Comparison of ENCODE assay signal across 8 cellular contexts in the genomic region with DNA sequence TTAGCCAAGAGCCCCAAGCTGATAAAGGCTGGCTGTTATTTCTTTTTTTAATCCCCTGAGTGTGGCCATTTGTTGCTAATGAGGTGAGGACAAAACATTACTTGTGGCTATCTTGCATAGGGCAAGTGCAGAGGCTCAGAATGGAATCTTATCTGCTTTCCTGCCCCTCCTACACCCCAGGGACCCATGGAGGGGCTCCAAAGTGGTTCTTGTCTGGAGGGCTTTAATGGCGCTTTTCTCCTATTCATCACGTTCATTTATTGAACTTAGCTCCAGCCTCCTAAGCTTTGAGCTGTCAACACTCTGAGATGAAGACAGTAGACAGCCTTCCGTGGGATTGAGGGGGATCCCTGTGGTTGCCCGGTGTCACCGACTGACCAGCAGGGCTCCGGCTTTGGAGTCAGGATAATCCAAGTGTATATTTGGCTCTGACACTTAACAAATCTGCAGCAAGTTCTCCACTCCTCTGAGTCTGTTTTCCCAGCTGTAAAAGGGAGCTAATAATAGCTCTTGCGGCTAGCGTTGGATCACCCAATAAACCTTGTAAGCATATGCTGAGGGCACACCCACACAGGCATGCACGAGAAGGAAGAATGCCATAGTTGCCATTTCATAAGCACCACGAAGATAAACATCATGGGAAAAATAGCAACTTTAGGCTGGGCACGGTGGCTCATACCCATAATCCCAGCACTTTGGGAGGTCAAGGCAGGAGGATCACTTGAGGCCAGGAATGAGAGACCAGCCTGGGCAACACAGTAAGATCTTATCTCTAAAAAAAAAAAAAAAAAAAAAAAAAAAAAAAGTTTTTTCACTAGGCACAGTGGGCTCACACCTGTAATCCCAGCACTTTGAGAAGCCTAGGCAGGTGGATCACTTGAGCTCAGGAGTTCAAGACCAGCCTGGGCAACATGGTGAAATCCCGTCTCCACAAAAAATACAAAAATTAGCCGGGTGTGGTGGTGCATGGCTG. TPM values are rescaled to one million over a fixed set of nuclear protein-coding genes. Genes with fewer than 3 reads are reported as not detected.
A peak's percentile ranks its signal among the peaks of the same experiment; 100 is the strongest.
DNase-seq lines count a peak whose midpoint lies in the region; ATAC-seq and TF ChIP-seq lines count a peak whose summit lies in the region.

No MANE protein-coding gene starts in this region.

- ATAC-seq in PC-3 (peak; percentile 100), GM21528 (IDR thresholded peaks at IDR 0.05; ENCODE audit: low FRiP score, unreplicated experiment) (no peak)

- peaks cover 5% of the 10 kb centered on the region for H3K4me1 ChIP-seq in HAP-1
- peaks cover 13% of the 10 kb centered on the region for H3K4me1 ChIP-seq in PC-3 (ENCODE audit: insufficient read depth, low read length)
- H3K4me1 ChIP-seq in skeletal muscle satellite cell (ENCODE audit: control insufficient read depth, insufficient read depth, low read length): peaks cover 8% of the 10 kb centered on the region

- no TSS peak for BruUV-seq in PC-3 (replicated peaks; lab: Mats Ljungman, UMichigan)

- peak overlapping the region; percentile 59 for H3K27ac ChIP-seq in PC-3 (ENCODE audit: low read length)

- H3K4me2 ChIP-seq in PC-3 (ENCODE audit: low read length): peak overlapping the region; percentile 73
- H3K4me2 ChIP-seq in skeletal muscle satellite cell (ENCODE audit: low read length): peak overlapping the region; percentile 50

- intact Hi-C loops in PC-3 (cut with micrococcal nuclease): no loop called here

- 0 out of 2 replicates have a peak overlapping the region, but pooled peaks have one; percentile 12 for H3K9ac ChIP-seq in PC-3 (ENCODE audit: low read length)
- peak overlapping the region; percentile 47 for H3K9ac ChIP-seq in skeletal muscle satellite cell (ENCODE audit: low read depth, low read length)

- H3K79me2 ChIP-seq in PC-3 (ENCODE audit: low read length): no peaks in the 10 kb centered on the region

- peak; percentile 40 to 45 for DNase-seq in HAP-1 (ENCODE audit: low spot score in 2 of 2)
- DNase-seq in PC-3: peak; percentile 82
- peak; percentile 97 for DNase-seq in fibroblast of villous mesenchyme (ENCODE audit: low read depth)
- DNase-seq in ecto neural progenitor cell (ENCODE audit: low spot score): no peak
- DNase-seq in NCI-H748 (lab: John Stamatoyannopoulos, UW; ENCODE audit: unreplicated experiment): no peak
- DNase-seq in NCI-H1105 treated with DMSO at 0.1 percent for 48 hours (lab: John Stamatoyannopoulos, UW): no peak

- H3K9me3 ChIP-seq in HAP-1 (peaks cover 9% of the 10 kb centered on the region), PC-3 (ENCODE audit: low read length) (no peaks in the 10 kb centered on the region), skeletal muscle satellite cell (replicated peaks; ENCODE audit: low read length) (peaks cover 12% of the 10 kb centered on the region)

- no peak overlapping the region for H2AFZ ChIP-seq in PC-3 (ENCODE audit: low read length)

- H4K20me1 ChIP-seq in PC-3 (ENCODE audit: low read length): no peaks in the 10 kb centered on the region

- TF ChIP-seq CTCF in PC-3 (conservative IDR thresholded peaks at IDR 0.05; ENCODE audit: low read depth, low read length) (no peak), fibroblast of villous mesenchyme (IDR thresholded peaks at IDR 0.05; ENCODE audit: insufficient read depth, low read depth, low read length) (peak; percentile 5)

- POLR2A ChIA-PET in PC-3 (lab: Charles Lee; ENCODE audit: unreplicated experiment): interaction anchor here (0.5 kb wide), 1 partner anchor 170 kb away, joined by 3 read pairs; the partner anchor contains the start of gene MARF1

- no peaks in the 10 kb centered on the region for H3F3A ChIP-seq in PC-3 (ENCODE audit: low read length, unreplicated experiment)

- no peaks in the 10 kb centered on the region for H3K9me2 ChIP-seq in PC-3 (replicated peaks; ENCODE audit: low read length)

- H3K27me3 ChIP-seq in HAP-1 (ENCODE audit: low read depth): no peaks in the 10 kb centered on the region
- H3K27me3 ChIP-seq in PC-3 (ENCODE audit: low read length): peaks cover 6% of the 10 kb centered on the region; the same call in 1 of the 2 replicates
- peaks cover 67% of the 10 kb centered on the region for H3K27me3 ChIP-seq in skeletal muscle satellite cell (ENCODE audit: control insufficient read depth, insufficient read depth, low read length)

- H3K4me3 ChIP-seq in HAP-1 (no peak overlapping the region), PC-3 (ENCODE audit: low read length) (no peak overlapping the region; the same call in 1 of the 2 replicates), fibroblast of villous mesenchyme (ENCODE audit: low read depth, low read length) (no peak overlapping the region), skeletal muscle satellite cell (ENCODE audit: low read length) (peak overlapping the region; percentile 14)

- H3K36me3 ChIP-seq in HAP-1 (replicated peaks) (no peaks in the 10 kb centered on the region), PC-3 (ENCODE audit: low read depth, low read length) (no peaks in the 10 kb centered on the region), skeletal muscle satellite cell (ENCODE audit: insufficient read depth, low read length) (no peaks in the 10 kb centered on the region)

- CTCF ChIA-PET in PC-3 (lab: Charles Lee): interaction anchor here (0.7 to 1.2 kb wide), 2 partner anchors 10 to 34 kb away, joined by 3 to 8 read pairs; no protein-coding TSS in a partner anchor

- in situ Hi-C loops in HAP-1 (cut with MboI; ENCODE audit: low sequenced_read_pairs): no loop called here

RNA-seq across cellular contexts. Expression of gene MYH11, which starts 44.8 kb away (rescaled TPM):
- not detected in 2 replicates for total RNA-seq in PC-3 (2014; rRNA removed)
- total RNA-seq in fibroblast of villous mesenchyme: under 0.01 and 0.64 TPM in 2 replicates
- not detected in 2 replicates for total RNA-seq in skeletal muscle satellite cell (2012; rRNA removed)

Comparison
In these comparisons a context has a peak if more than half of its experiments do, and no peak if none do; other contexts are left out.
1. DNase-seq: peak in HAP-1 (2 of 2), PC-3 (single experiment) and fibroblast of villous mesenchyme (single experiment); none in ecto neural progenitor cell (single experiment), NCI-H748 (single experiment) and NCI-H1105 treated with DMSO at 0.1 percent for 48 hours (single experiment).